1 cellular context compared by ENCODE assay signal in genomic region chr18:58538604-58539386, GRCh38.
TF ChIP-seq lines count a peak whose summit lies in the region.

No MANE protein-coding gene starts in this region.

TF ChIP-seq in K562, 482 proteins besides CTCF, POLR2A, EP300 and RAD21:
- TF ChIP-seq, protein P1, sequence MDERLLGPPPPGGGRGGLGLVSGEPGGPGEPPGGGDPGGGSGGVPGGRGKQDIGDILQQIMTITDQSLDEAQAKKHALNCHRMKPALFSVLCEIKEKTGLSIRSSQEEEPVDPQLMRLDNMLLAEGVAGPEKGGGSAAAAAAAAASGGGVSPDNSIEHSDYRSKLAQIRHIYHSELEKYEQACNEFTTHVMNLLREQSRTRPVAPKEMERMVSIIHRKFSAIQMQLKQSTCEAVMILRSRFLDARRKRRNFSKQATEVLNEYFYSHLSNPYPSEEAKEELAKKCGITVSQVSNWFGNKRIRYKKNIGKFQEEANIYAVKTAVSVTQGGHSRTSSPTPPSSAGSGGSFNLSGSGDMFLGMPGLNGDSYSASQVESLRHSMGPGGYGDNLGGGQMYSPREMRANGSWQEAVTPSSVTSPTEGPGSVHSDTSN (CRISPR knock-in tag; IDR thresholded peaks at IDR 0.05; ENCODE audit: low read depth), result no peak
- TF ChIP-seq, protein P1 (tag; conservative IDR thresholded peaks at IDR 0.05; ENCODE audit: low read depth), result 0 out of 2 replicates have a peak, but pooled peaks have one; percentile 35
- no peak for TF ChIP-seq EGR1 (conservative IDR thresholded peaks at IDR 0.05)
- TF ChIP-seq, protein P2, sequence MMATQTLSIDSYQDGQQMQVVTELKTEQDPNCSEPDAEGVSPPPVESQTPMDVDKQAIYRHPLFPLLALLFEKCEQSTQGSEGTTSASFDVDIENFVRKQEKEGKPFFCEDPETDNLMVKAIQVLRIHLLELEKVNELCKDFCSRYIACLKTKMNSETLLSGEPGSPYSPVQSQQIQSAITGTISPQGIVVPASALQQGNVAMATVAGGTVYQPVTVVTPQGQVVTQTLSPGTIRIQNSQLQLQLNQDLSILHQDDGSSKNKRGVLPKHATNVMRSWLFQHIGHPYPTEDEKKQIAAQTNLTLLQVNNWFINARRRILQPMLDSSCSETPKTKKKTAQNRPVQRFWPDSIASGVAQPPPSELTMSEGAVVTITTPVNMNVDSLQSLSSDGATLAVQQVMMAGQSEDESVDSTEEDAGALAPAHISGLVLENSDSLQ (IDR thresholded peaks at IDR 0.05), result peak; percentile 85
TF ChIP-seq in K562: peak in this region for 2.
